In the genomic region with DNA sequence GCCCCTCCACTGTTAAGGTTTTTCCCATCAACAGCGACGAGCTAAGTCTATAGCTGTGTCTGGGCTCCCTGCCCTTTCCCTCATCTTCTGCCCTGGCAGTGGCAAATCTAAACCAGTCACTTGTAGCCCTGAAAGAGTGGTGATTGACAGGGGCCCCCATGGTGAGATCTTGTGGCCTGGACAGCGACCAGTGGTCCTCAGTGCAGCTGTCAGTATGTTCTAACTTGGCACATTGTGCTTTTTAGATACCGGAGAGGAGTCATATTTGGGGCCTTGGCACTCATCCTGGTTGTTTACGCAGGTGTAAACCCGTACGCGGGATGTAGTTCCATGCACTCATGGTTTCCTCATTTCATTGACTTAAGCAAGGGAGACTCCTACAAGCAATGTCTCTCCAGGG, we compare ENCODE assay signal across 25 cellular contexts. TPM values are rescaled to one million over a fixed set of nuclear protein-coding genes. Genes with fewer than 3 reads are reported as not detected.
DNase-seq lines count a peak whose midpoint lies in the region; ATAC-seq and TF ChIP-seq lines count a peak whose summit lies in the region.
"Had no signal": no experiment of that assay in that cellular context is flagged by ENCODE, and none has a peak within 500 bp of the region (broad histone marks: within the 10 kb centered on the region; RNA-seq: fewer than 3 reads in every experiment).

No MANE protein-coding gene starts in this region.

- no peaks in the 10 kb centered on the region for H3K79me2 ChIP-seq in osteoblast (ENCODE audit: insufficient read depth, low read length)

- peaks cover 6% of the 10 kb centered on the region for H3K36me3 Mint-ChIP-seq in progenitor cell of endocrine pancreas (ENCODE audit: insufficient read depth)
- H3K36me3 Mint-ChIP-seq: naive B cell, type B pancreatic cell had no signal

- no peaks in the 10 kb centered on the region for H4K20me1 ChIP-seq in osteoblast (ENCODE audit: insufficient read depth, low read length)

- H3K36me3 ChIP-seq in ascending aorta: peaks cover 19 to 40% of the 10 kb centered on the region in 2 donors
- H3K36me3 ChIP-seq in left ventricle myocardium inferior: peaks cover 7% of the 10 kb centered on the region
- no peaks in the 10 kb centered on the region for H3K36me3 ChIP-seq in osteoblast (ENCODE audit: insufficient read depth, low read length)
- H3K36me3 ChIP-seq: adrenal gland, BE2C had no signal

- H3K27me3 Mint-ChIP-seq in progenitor cell of endocrine pancreas: no peaks in the 10 kb centered on the region
- H3K27me3 Mint-ChIP-seq: activated CD4-positive, alpha-beta T cell treated with anti-CD3 and anti-CD28 coated beads, Interleukin-2, amount 10 ng/mL, durations not matched to agents 7 days and 5 days; stimulated activated naive CD8-positive, alpha-beta T cell treated with anti-CD3 and anti-CD28 coated beads, Interleukin-15, Interleukin-2, amounts not matched to agents 100 ng/mL and 50 ng/mL, for 24 hours; type B pancreatic cell had no signal

- DNase-seq in ascending aorta (ENCODE audit: low spot score in 2 of 2) (peak in 1 of 2 donors; percentile 59), left ventricle myocardium inferior (peak; percentile 71), progenitor cell of endocrine pancreas (ENCODE audit: low spot score, unreplicated experiment) (no peak), NCI-H2171 treated with DMSO at 0.1 percent for 48 hours (lab: John Stamatoyannopoulos, UW) (no peak), NK-92 (lab: John Stamatoyannopoulos, UW; ENCODE audit: unreplicated experiment) (no peak), osteoblast (ENCODE audit: insufficient read length, low spot score, missing footprints) (no peak)
- DNase-seq: activated CD4-positive, alpha-beta T cell treated with anti-CD3 and anti-CD28 coated beads, Interleukin-2, amount 10 ng/mL, durations not matched to agents 7 days and 5 days; activated naive CD4-positive, alpha-beta T cell; activated T-cell treated with anti-CD3 and anti-CD28 coated beads, Interleukin-2, amount 50 U/mL, for 48 hours; BE2C; cortex of kidney; kidney glomerular epithelial cell; mammary epithelial cell; naive B cell; NCI-H1048; NCI-H187; occipital lobe; stimulated activated CD4-positive, alpha-beta T cell treated with anti-CD3 and anti-CD28 coated beads, Interleukin-15, amount 100 ng/mL, for 24 hours had no signal

- H3K4me2 ChIP-seq in osteoblast (ENCODE audit: insufficient read depth, low read length): no peak overlapping the region

- peak overlapping the region; percentile 94 for H3K27ac Mint-ChIP-seq in progenitor cell of endocrine pancreas
- H3K27ac Mint-ChIP-seq: activated CD4-positive, alpha-beta T cell treated with anti-CD3 and anti-CD28 coated beads, Interleukin-2, amount 10 ng/mL, durations not matched to agents 7 days and 5 days; stimulated activated naive CD8-positive, alpha-beta T cell treated with anti-CD3 and anti-CD28 coated beads, Interleukin-15, Interleukin-2, amounts not matched to agents 100 ng/mL and 50 ng/mL, for 24 hours; T-helper 2 cell treated with Interferon-gamma antibody and Interleukin-4, amounts not matched to agents 5 μg/mL and 100 μg/mL, for 36 hours had no signal

- H3K27ac ChIP-seq in C4-2B (peak overlapping the region; percentile 77), ascending aorta (peak overlapping the region; percentile 81 to 91), left ventricle myocardium inferior (replicated peaks) (peak overlapping the region; percentile 90), osteoblast (ENCODE audit: low read depth, low read length) (no peak overlapping the region)
- H3K27ac ChIP-seq: adrenal gland, RWPE1 had no signal

- H3K4me1 ChIP-seq in ascending aorta (peaks cover 0 to 35% of the 10 kb centered on the region in 2 donors), left ventricle myocardium inferior (peaks cover 68% of the 10 kb centered on the region), osteoblast (ENCODE audit: insufficient read depth, low read length) (peaks cover 16% of the 10 kb centered on the region)
- H3K4me1 ChIP-seq: adrenal gland, BE2C had no signal

- TF ChIP-seq CTCF in C4-2B (conservative IDR thresholded peaks at IDR 0.05) (no peak), ascending aorta (IDR thresholded peaks at IDR 0.05) (no peak), left ventricle myocardium inferior (IDR thresholded peaks at IDR 0.05; ENCODE audit: borderline replicate concordance) (no peak), progenitor cell of endocrine pancreas (IDR thresholded peaks at IDR 0.05; ENCODE audit: unreplicated experiment) (no peak), osteoblast (IDR thresholded peaks at IDR 0.05; ENCODE audit: extremely low read depth, low read depth, low read length) (no peak)

- H3K27me3 ChIP-seq in ascending aorta: no peaks in the 10 kb centered on the region
- H3K27me3 ChIP-seq in left ventricle myocardium inferior (ENCODE audit: low read depth): no peaks in the 10 kb centered on the region
- no peaks in the 10 kb centered on the region for H3K27me3 ChIP-seq in osteoblast (ENCODE audit: insufficient read depth, low read length)
- H3K27me3 ChIP-seq: adrenal gland, BE2C had no signal

- H2AFZ ChIP-seq in osteoblast (ENCODE audit: low read length): no peak overlapping the region

- H3K4me3 Mint-ChIP-seq in progenitor cell of endocrine pancreas (ENCODE audit: low read depth): no peak overlapping the region
- H3K4me3 Mint-ChIP-seq: activated CD4-positive, alpha-beta T cell treated with anti-CD3 and anti-CD28 coated beads, Interleukin-2, amount 10 ng/mL, durations not matched to agents 7 days and 5 days; naive B cell; stimulated activated naive CD8-positive, alpha-beta T cell treated with anti-CD3 and anti-CD28 coated beads, Interleukin-15, Interleukin-2, amounts not matched to agents 100 ng/mL and 50 ng/mL, for 24 hours; T-helper 2 cell treated with Interferon-gamma antibody and Interleukin-4, amounts not matched to agents 5 μg/mL and 100 μg/mL, for 36 hours had no signal

- no peaks in the 10 kb centered on the region for H3K9me3 ChIP-seq in ascending aorta
- H3K9me3 ChIP-seq in left ventricle myocardium inferior (replicated peaks): no peaks in the 10 kb centered on the region
- no peaks in the 10 kb centered on the region for H3K9me3 ChIP-seq in osteoblast (ENCODE audit: low read depth, low read length)
- H3K9me3 ChIP-seq: adrenal gland, BE2C had no signal

- H3K4me3 ChIP-seq in ascending aorta (no peak overlapping the region), left ventricle myocardium inferior (no peak overlapping the region), osteoblast (ENCODE audit: insufficient read depth, low read length) (no peak overlapping the region)
- H3K4me3 ChIP-seq: adrenal gland had no signal

- ATAC-seq in SK-N-SH treated with all-trans-retinoic acid at 6 μM for 48 hours: no peak

- peaks cover 40% of the 10 kb centered on the region for H3K4me1 Mint-ChIP-seq in progenitor cell of endocrine pancreas (ENCODE audit: low read depth)
- H3K4me1 Mint-ChIP-seq: activated CD4-positive, alpha-beta T cell treated with anti-CD3 and anti-CD28 coated beads, Interleukin-2, amount 10 ng/mL, durations not matched to agents 7 days and 5 days; naive B cell had no signal

- intact Hi-C loops in ascending aorta (cut with DNase I): loop anchor here (1.0 to 5.0 kb wide), 3 partner anchors 41 to 265 kb away; no protein-coding TSS in a partner anchor
- intact Hi-C loops in left ventricle myocardium inferior (cut with micrococcal nuclease): no loop called here

- no peaks in the 10 kb centered on the region for H3K9me3 Mint-ChIP-seq in progenitor cell of endocrine pancreas (ENCODE audit: low read depth)
- H3K9me3 Mint-ChIP-seq: type B pancreatic cell had no signal

TF ChIP-seq in SK-N-SH treated with all-trans-retinoic acid at 6 μM for 48 hours, 23 proteins besides CTCF, POLR2A, EP300 and RAD21 (continues in another document):
- no peak for TF ChIP-seq ZNF8 (CRISPR knock-in tag; IDR thresholded peaks at IDR 0.05)
- TF ChIP-seq PPARA (CRISPR knock-in tag; IDR thresholded peaks at IDR 0.05; ENCODE audit: borderline replicate concordance): no peak
- no peak for TF ChIP-seq ISL1 (CRISPR knock-in tag; IDR thresholded peaks at IDR 0.05)
- no peak for TF ChIP-seq BACH2 (CRISPR knock-in tag; IDR thresholded peaks at IDR 0.05; ENCODE audit: borderline replicate concordance)
- TF ChIP-seq ZFP30 (CRISPR knock-in tag; IDR thresholded peaks at IDR 0.05): no peak
- TF ChIP-seq RARB (CRISPR knock-in tag; IDR thresholded peaks at IDR 0.05): no peak
- TF ChIP-seq, protein P1, sequence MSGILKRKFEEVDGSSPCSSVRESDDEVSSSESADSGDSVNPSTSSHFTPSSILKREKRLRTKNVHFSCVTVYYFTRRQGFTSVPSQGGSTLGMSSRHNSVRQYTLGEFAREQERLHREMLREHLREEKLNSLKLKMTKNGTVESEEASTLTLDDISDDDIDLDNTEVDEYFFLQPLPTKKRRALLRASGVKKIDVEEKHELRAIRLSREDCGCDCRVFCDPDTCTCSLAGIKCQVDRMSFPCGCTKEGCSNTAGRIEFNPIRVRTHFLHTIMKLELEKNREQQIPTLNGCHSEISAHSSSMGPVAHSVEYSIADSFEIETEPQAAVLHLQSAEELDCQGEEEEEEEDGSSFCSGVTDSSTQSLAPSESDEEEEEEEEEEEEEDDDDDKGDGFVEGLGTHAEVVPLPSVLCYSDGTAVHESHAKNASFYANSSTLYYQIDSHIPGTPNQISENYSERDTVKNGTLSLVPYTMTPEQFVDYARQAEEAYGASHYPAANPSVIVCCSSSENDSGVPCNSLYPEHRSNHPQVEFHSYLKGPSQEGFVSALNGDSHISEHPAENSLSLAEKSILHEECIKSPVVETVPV (CRISPR knock-in tag; IDR thresholded peaks at IDR 0.05): no peak
- no peak for TF ChIP-seq CSDC2 (CRISPR knock-in tag; IDR thresholded peaks at IDR 0.05)
- TF ChIP-seq SNAI2 (CRISPR knock-in tag; IDR thresholded peaks at IDR 0.05): no peak
- no peak for TF ChIP-seq ZNF70 (CRISPR knock-in tag; IDR thresholded peaks at IDR 0.05)
- no peak for TF ChIP-seq ESRRG (CRISPR knock-in tag; IDR thresholded peaks at IDR 0.05)
- TF ChIP-seq, protein P2, sequence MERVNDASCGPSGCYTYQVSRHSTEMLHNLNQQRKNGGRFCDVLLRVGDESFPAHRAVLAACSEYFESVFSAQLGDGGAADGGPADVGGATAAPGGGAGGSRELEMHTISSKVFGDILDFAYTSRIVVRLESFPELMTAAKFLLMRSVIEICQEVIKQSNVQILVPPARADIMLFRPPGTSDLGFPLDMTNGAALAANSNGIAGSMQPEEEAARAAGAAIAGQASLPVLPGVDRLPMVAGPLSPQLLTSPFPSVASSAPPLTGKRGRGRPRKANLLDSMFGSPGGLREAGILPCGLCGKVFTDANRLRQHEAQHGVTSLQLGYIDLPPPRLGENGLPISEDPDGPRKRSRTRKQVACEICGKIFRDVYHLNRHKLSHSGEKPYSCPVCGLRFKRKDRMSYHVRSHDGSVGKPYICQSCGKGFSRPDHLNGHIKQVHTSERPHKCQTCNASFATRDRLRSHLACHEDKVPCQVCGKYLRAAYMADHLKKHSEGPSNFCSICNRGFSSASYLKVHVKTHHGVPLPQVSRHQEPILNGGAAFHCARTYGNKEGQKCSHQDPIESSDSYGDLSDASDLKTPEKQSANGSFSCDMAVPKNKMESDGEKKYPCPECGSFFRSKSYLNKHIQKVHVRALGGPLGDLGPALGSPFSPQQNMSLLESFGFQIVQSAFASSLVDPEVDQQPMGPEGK (CRISPR knock-in tag; IDR thresholded peaks at IDR 0.05; ENCODE audit: borderline replicate concordance): no peak

RNA-seq across cellular contexts. Expression of a gene that starts 57.5 kb away (rescaled TPM):
- total RNA-seq in ascending aorta: 19.3 TPM
- 7.2 TPM for total RNA-seq in left ventricle myocardium inferior
- 12.4 and 12.8 TPM in 2 replicates for total RNA-seq in progenitor cell of endocrine pancreas
- 2.9 and 4.3 TPM in 2 replicates for total RNA-seq in osteoblast
